Comparison of ENCODE assay signal across 15 cellular contexts in genomic region chr13:26508885-26509284, GRCh38. TPM values are rescaled to one million over a fixed set of nuclear protein-coding genes. Genes with fewer than 3 reads are reported as not detected.
DNase-seq lines count a peak whose midpoint lies in the region; ATAC-seq, FAIRE-seq and TF ChIP-seq lines count a peak whose summit lies in the region.
"Had no signal": no experiment of that assay in that cellular context is flagged by ENCODE, and none has a peak within 500 bp of the region (broad histone marks: within the 10 kb centered on the region; RNA-seq: fewer than 3 reads in every experiment).

No MANE protein-coding gene starts in this region.

- no peaks in the 10 kb centered on the region for H3K36me3 ChIP-seq in PC-9 (ENCODE audit: low read depth)
- no peaks in the 10 kb centered on the region for H3K36me3 ChIP-seq in pancreas
- H3K36me3 ChIP-seq: right lobe of liver had no signal

- no peak overlapping the region for H2AFZ ChIP-seq in PC-9

- FAIRE-seq in pancreas (lab: Jason Lieb, UNC), result no peak
- FAIRE-seq: endothelial cell of umbilical vein, GM18507 had no signal

- peak in 3 of 4 donors; percentile 25 to 53 (median 31) for ATAC-seq in pancreas
- ATAC-seq: activated CD8-positive, alpha-beta memory T cell treated with anti-CD3 and anti-CD28 coated beads, Interleukin-2, amount 10 ng/mL, durations not matched to agents 7 days and 5 days had no signal

- H3F3A ChIP-seq in PC-9 (ENCODE audit: insufficient read depth, low read depth), result no peaks in the 10 kb centered on the region

- H3K4me3 ChIP-seq in PC-9 (0 out of 2 replicates have a peak overlapping the region, but pooled peaks have one; percentile 24), fibroblast of pulmonary artery (replicated peaks; ENCODE audit: low read depth, low read length) (no peak overlapping the region), pancreas (no peak overlapping the region), dorsolateral prefrontal cortex (no peak overlapping the region)
- H3K4me3 ChIP-seq: right lobe of liver had no signal

- DNase-seq in Daoy (ENCODE audit: low read depth), result peak; percentile 36
- peak in 1 of 2 experiments; percentile 40 for DNase-seq in PC-9
- DNase-seq in fibroblast of pulmonary artery (ENCODE audit: low read depth), result peak; percentile 93
- DNase-seq in pancreas, result peak in 1 of 6 donors; percentile 27
- DNase-seq in occipital lobe (lab: John Stamatoyannopoulos, UW), result no peak
- no peak for DNase-seq in dorsolateral prefrontal cortex
- DNase-seq in DMS153 (lab: John Stamatoyannopoulos, UW), result no peak
- DNase-seq in GM10266 (ENCODE audit: extremely low spot score), result no peak
- DNase-seq: activated CD8-positive, alpha-beta memory T cell treated with anti-CD3 and anti-CD28 coated beads, Interleukin-2, amount 10 ng/mL, durations not matched to agents 7 days and 5 days; amniotic stem cell; Kasumi-1; NCI-H82 had no signal

- WGBS in pancreas, 2 donors, result 90% methylated on average over 4 of the region's 4 CpGs

- H3K9me3 ChIP-seq in PC-9 (ENCODE audit: insufficient read depth, low read depth) (peaks cover 6% of the 10 kb centered on the region; the same call in 1 of the 2 replicates), pancreas (no peaks in the 10 kb centered on the region)
- H3K9me3 ChIP-seq: right lobe of liver had no signal

- intact Hi-C loops in PC-9 (cut with micrococcal nuclease; ENCODE audit: unreplicated experiment), result no loop called here
- intact Hi-C loops in pancreas (cut with DNase I), result no loop called here
- intact Hi-C loops in dorsolateral prefrontal cortex (cut with DNase I), result no loop called here

- TF ChIP-seq CTCF in PC-9 (conservative IDR thresholded peaks at IDR 0.05) (no peak), fibroblast of pulmonary artery (IDR thresholded peaks at IDR 0.05; ENCODE audit: low read length, missing control alignments) (no peak), pancreas (IDR thresholded peaks at IDR 0.05) (no peak), dorsolateral prefrontal cortex (IDR thresholded peaks at IDR 0.05 in 54 of 56, conservative IDR thresholded peaks at IDR 0.05 in 2 of 56; ENCODE audit: low read depth in 1 of 56, partially characterized antibody in 56 of 56) (no peak), GM10266 (IDR thresholded peaks at IDR 0.05; ENCODE audit: control insufficient read depth, insufficient read depth, low read depth, missing control alignments) (no peak)

- POLR2A ChIA-PET in PC-9 (lab: Charles Lee; ENCODE audit: unreplicated experiment), result no interaction called here

- H3K4me2 ChIP-seq in PC-9, result peak overlapping the region; percentile 26; the same call in 1 of the 2 replicates

- H3K27me3 ChIP-seq in PC-9 (ENCODE audit: insufficient read depth, low read depth), result peaks cover 45% of the 10 kb centered on the region
- no peaks in the 10 kb centered on the region for H3K27me3 ChIP-seq in pancreas
- H3K27me3 ChIP-seq in dorsolateral prefrontal cortex, result peaks cover 0 to 3% (median 0%) of the 10 kb centered on the region in 45 donors
- H3K27me3 ChIP-seq: right lobe of liver had no signal

- H3K4me1 ChIP-seq in PC-9 (replicated peaks; ENCODE audit: insufficient read depth) (no peaks in the 10 kb centered on the region), pancreas (no peaks in the 10 kb centered on the region)
- H3K4me1 ChIP-seq: right lobe of liver had no signal

- no peaks in the 10 kb centered on the region for H3K79me2 ChIP-seq in PC-9 (ENCODE audit: low read depth)

- H4K20me1 ChIP-seq in PC-9 (ENCODE audit: insufficient read depth), result no peaks in the 10 kb centered on the region

- CTCF ChIA-PET in PC-9 (lab: Charles Lee), result no interaction called here

- no peak overlapping the region for H3K27ac ChIP-seq in PC-9
- no peak overlapping the region for H3K27ac ChIP-seq in pancreas
- no peak overlapping the region for H3K27ac ChIP-seq in dorsolateral prefrontal cortex
- H3K27ac ChIP-seq: right lobe of liver had no signal

- H3K9me2 ChIP-seq in PC-9 (ENCODE audit: insufficient read depth), result no peaks in the 10 kb centered on the region

- no TSS peak for BruUV-seq in PC-9 (replicated peaks; lab: Mats Ljungman, UMichigan)

RNA-seq across cellular contexts. Expression of gene WASF3, which starts 48.6 kb away (rescaled TPM):
- total RNA-seq in Daoy (2014; rRNA removed; shearing (Covaris generic)), result 4.4 and 5.6 TPM in 2 replicates
- total RNA-seq in PC-9 (2021) (0.20 and 0.31 TPM in 2 replicates), pancreas (1 to 10 TPM; 3.7 to 9.3 (median 6.4) TPM), occipital lobe (22.1 TPM), dorsolateral prefrontal cortex (100 to 1,000 TPM in 117 of 120 experiments, 10 to 100 TPM in 3; 84.2 to 234 (median 141) TPM)
- 1 to 10 TPM; 3.6 to 5.0 TPM for polyA plus RNA-seq in pancreas

Comparison
In these comparisons a context has a peak if more than half of its experiments do, and no peak if none do; other contexts are left out.
1. DNase-seq: peak in Daoy (single experiment) and fibroblast of pulmonary artery (single experiment); none in occipital lobe (single experiment), dorsolateral prefrontal cortex (0 of 10), DMS153 (single experiment) and GM10266 (single experiment).